25 cellular contexts compared by ENCODE assay signal in genomic region chr16:88881090-88881580, GRCh38. TPM values are rescaled to one million over a fixed set of nuclear protein-coding genes. Genes with fewer than 3 reads are reported as not detected.
DNase-seq lines count a peak whose midpoint lies in the region; ATAC-seq, FAIRE-seq and TF ChIP-seq lines count a peak whose summit lies in the region.
"Had no signal": no experiment of that assay in that cellular context is flagged by ENCODE, and none has a peak within 500 bp of the region (broad histone marks: within the 10 kb centered on the region; RNA-seq: fewer than 3 reads in every experiment).

No MANE protein-coding gene starts in this region.

- peaks cover 0 to 4% of the 10 kb centered on the region in 2 experiments for H4K20me1 ChIP-seq in H1 (replicated peaks in 1 of 2; ENCODE audit: control insufficient read depth in 1 of 2, insufficient read depth in 2 of 2, low read length in 2 of 2)

- H2BK5ac ChIP-seq in H1 (ENCODE audit: low read depth, low read length) = peak overlapping the region; percentile 16; the same call in 1 of the 2 replicates

- POLR2A ChIA-PET in H1 (lab: Charles Lee; ENCODE audit: partially characterized antibody) = interaction anchor here (0.7 to 1.4 kb wide), 6 partner anchors 23 to 70 kb away, joined by 3 to 5 read pairs (median 4); partner anchors contain the start of genes APRT, GALNS and TRAPPC2L
- POLR2A ChIA-PET in Caco-2 (lab: Charles Lee) = no interaction called here

- TF ChIP-seq RAD21 in H1 (IDR thresholded peaks at IDR 0.05 in 1 of 2, conservative IDR thresholded peaks at IDR 0.05 in 1 of 2; ENCODE audit: low read depth in 2 of 2, low read length in 2 of 2) = no peak
- TF ChIP-seq RAD21 in liver (IDR thresholded peaks at IDR 0.05) = no peak

- no peak overlapping the region for H3K4me3 Mint-ChIP-seq in activated naive CD4-positive, alpha-beta T cell treated with anti-CD3 and anti-CD28 coated beads for 36 hours
- H3K4me3 Mint-ChIP-seq in Caco-2 (ENCODE audit: unreplicated experiment) = no peak overlapping the region
- H3K4me3 Mint-ChIP-seq: neural progenitor cell had no signal

- peak overlapping the region; percentile 75 for H4K8ac ChIP-seq in H1 (ENCODE audit: extremely low read depth, insufficient read depth, low read length)

- no peaks in the 10 kb centered on the region for H3K27me3 Mint-ChIP-seq in activated naive CD4-positive, alpha-beta T cell treated with anti-CD3 and anti-CD28 coated beads for 36 hours (ENCODE audit: low read depth)
- peaks cover 7% of the 10 kb centered on the region for H3K27me3 Mint-ChIP-seq in Caco-2 (ENCODE audit: insufficient read depth, unreplicated experiment)

- TF ChIP-seq CTCF in heart right ventricle (IDR thresholded peaks at IDR 0.05) (no peak), H1 (IDR thresholded peaks at IDR 0.05; ENCODE audit: control extremely low read depth in 1 of 3, insufficient read depth in 1 of 3, low read depth in 1 of 3, low read length in 3 of 3) (no peak), liver (IDR thresholded peaks at IDR 0.05; ENCODE audit: low read depth, low read length, missing input control) (no peak), Caco-2 (IDR thresholded peaks at IDR 0.05; ENCODE audit: insufficient read depth in 1 of 2, low read depth in 1 of 2, low read length in 1 of 2, severe bottlenecking in 1 of 2, unreplicated experiment in 1 of 2) (no peak)

- BruUV-seq in Caco-2 (replicated peaks; lab: Mats Ljungman, UMichigan) = no TSS peak

- DNase-seq in left ventricle myocardium superior (no peak), heart right ventricle (no peak), H1 (ENCODE audit: low read depth in 1 of 2, low spot score in 2 of 2) (no peak), T1000 (lab: John Stamatoyannopoulos, UW) (no peak), Caco-2 (no peak)
- DNase-seq in activated naive CD4-positive, alpha-beta T cell treated with anti-CD3 and anti-CD28 coated beads for 36 hours = no peak
- DNase-seq: activated CD4-positive, alpha-beta T cell treated with anti-CD3 and anti-CD28 coated beads, Interleukin-2, amount 50 U/mL, for 48 hours; activated T-cell treated with anti-CD3 and anti-CD28 coated beads for 4 hours; amniotic stem cell; gastrocnemius medialis; kidney glomerular epithelial cell; NCI-H1105; NCI-H2081; NCI-H524; stimulated activated CD4-positive, alpha-beta T cell treated with anti-CD3 and anti-CD28 coated beads, Interleukin-4, amount 100 ng/mL, for 4 hours; T-helper 1 cell had no signal

- peak overlapping the region in 1 of 2 experiments; percentile 30; a peak in 2 of 4 replicates for H3K4me2 ChIP-seq in H1 (ENCODE audit: insufficient read depth in 1 of 2, low read depth in 2 of 2, low read length in 2 of 2)
- H3K4me2 ChIP-seq: neural progenitor cell had no signal

- no peak overlapping the region for H3K27ac Mint-ChIP-seq in activated naive CD4-positive, alpha-beta T cell treated with anti-CD3 and anti-CD28 coated beads for 36 hours
- H3K27ac Mint-ChIP-seq in Caco-2 (ENCODE audit: unreplicated experiment) = no peak overlapping the region
- H3K27ac Mint-ChIP-seq: neural progenitor cell had no signal

- intact Hi-C loops in left ventricle myocardium superior (cut with micrococcal nuclease) (no loop called here), heart right ventricle (cut with DNase I) (no loop called here), Caco-2 (cut with micrococcal nuclease; ENCODE audit: unreplicated experiment) (no loop called here)
- intact Hi-C loops in activated naive CD4-positive, alpha-beta T cell treated with anti-CD3 and anti-CD28 coated beads for 36 hours (cut with micrococcal nuclease) = no loop called here

- no peaks in the 10 kb centered on the region for H3K9me3 Mint-ChIP-seq in activated naive CD4-positive, alpha-beta T cell treated with anti-CD3 and anti-CD28 coated beads for 36 hours
- H3K9me3 Mint-ChIP-seq in Caco-2 (ENCODE audit: unreplicated experiment) = no peaks in the 10 kb centered on the region
- H3K9me3 Mint-ChIP-seq: neural progenitor cell had no signal

- TF ChIP-seq POLR2A in H1 (IDR thresholded peaks at IDR 0.05; ENCODE audit: control extremely low read depth in 1 of 2, low read depth in 2 of 2, low read length in 2 of 2) = no peak

- H3K79me2 ChIP-seq in H1 (ENCODE audit: control insufficient read depth in 1 of 2, insufficient read depth in 2 of 2, low read length in 2 of 2) = no peaks in the 10 kb centered on the region

- H3K27me3 ChIP-seq in heart right ventricle = peaks cover 0 to 14% (median 4%) of the 10 kb centered on the region in 7 donors
- peaks cover 0 to 7% (median 1%) of the 10 kb centered on the region in 4 experiments; a peak in 2 of 7 replicates for H3K27me3 ChIP-seq in H1 (replicated peaks in 1 of 4; ENCODE audit: control insufficient read depth in 3 of 4, extremely low read depth in 1 of 4, insufficient read depth in 3 of 4, low read length in 3 of 4)
- no peaks in the 10 kb centered on the region for H3K27me3 ChIP-seq in liver (ENCODE audit: control insufficient read depth in 4 of 4, insufficient read depth in 4 of 4, low read length in 3 of 4)
- no peaks in the 10 kb centered on the region; the same call in 1 of the 2 replicates for H3K27me3 ChIP-seq in Caco-2 (replicated peaks; ENCODE audit: control insufficient read depth, insufficient read depth, low read length)
- H3K27me3 ChIP-seq: gastrocnemius medialis, neural progenitor cell had no signal

- no peak overlapping the region for H3K4ac ChIP-seq in H1 (replicated peaks; ENCODE audit: insufficient read length, low read depth, low read length)

- H3K4me3 ChIP-seq in heart right ventricle (no peak overlapping the region), H1 (ENCODE audit: extremely low read depth in 1 of 4, insufficient read depth in 2 of 4, low read depth in 3 of 4, low read length in 4 of 4) (0 out of 8 replicates have a peak overlapping the region, but pooled peaks of 1 of the 4 experiments have one; percentile 24), liver (ENCODE audit: low read depth in 1 of 3, low read length in 3 of 3) (peak overlapping the region in 2 of 3 donors; percentile 15 to 33), Caco-2 (ENCODE audit: low read depth, low read length) (no peak overlapping the region)
- H3K4me3 ChIP-seq: gastrocnemius medialis, neural progenitor cell had no signal

- TF ChIP-seq EP300 in H1 (IDR thresholded peaks at IDR 0.05; ENCODE audit: borderline replicate concordance in 1 of 2, low read depth in 2 of 2, low read length in 2 of 2) = no peak

- no peak overlapping the region for H3K23ac ChIP-seq in H1 (ENCODE audit: insufficient read length)

- no peak overlapping the region for H2BK120ac ChIP-seq in H1 (replicated peaks; ENCODE audit: low read depth, low read length)

- H3K4me1 Mint-ChIP-seq in activated naive CD4-positive, alpha-beta T cell treated with anti-CD3 and anti-CD28 coated beads for 36 hours (ENCODE audit: low read depth) = peaks cover 2% of the 10 kb centered on the region
- H3K4me1 Mint-ChIP-seq in Caco-2 (ENCODE audit: low read depth, unreplicated experiment) = no peaks in the 10 kb centered on the region

- no peak overlapping the region for H2BK20ac ChIP-seq in H1 (ENCODE audit: low read length)

- H3K23me2 ChIP-seq in H1 (ENCODE audit: low read depth, low read length) = no peaks in the 10 kb centered on the region; the same call in 1 of the 2 replicates

- no peak for FAIRE-seq in H1 (lab: Jason Lieb, UNC)

- no peaks in the 10 kb centered on the region for H3K36me3 Mint-ChIP-seq in activated naive CD4-positive, alpha-beta T cell treated with anti-CD3 and anti-CD28 coated beads for 36 hours (ENCODE audit: low read depth)
- no peaks in the 10 kb centered on the region for H3K36me3 Mint-ChIP-seq in Caco-2 (ENCODE audit: insufficient read depth, unreplicated experiment)
- H3K36me3 Mint-ChIP-seq: neural progenitor cell had no signal

- peaks cover 3 to 15% (median 8%) of the 10 kb centered on the region in 9 donors for H3K4me1 ChIP-seq in heart right ventricle
- peaks cover 0 to 9% (median 4%) of the 10 kb centered on the region in 4 experiments; a peak in 4 of 7 replicates for H3K4me1 ChIP-seq in H1 (replicated peaks in 1 of 4; ENCODE audit: control insufficient read depth in 3 of 4, insufficient read depth in 4 of 4, low read length in 3 of 4)
- peaks cover 16 to 57% (median 34%) of the 10 kb centered on the region in 4 donors for H3K4me1 ChIP-seq in liver (ENCODE audit: control insufficient read depth in 4 of 4, insufficient read depth in 4 of 4, low read length in 3 of 4)
- H3K4me1 ChIP-seq in Caco-2 = peaks cover 18% of the 10 kb centered on the region

- no peak overlapping the region; the same call in 1 of the 2 replicates for H2AFZ ChIP-seq in H1 (ENCODE audit: low read length)
- H2AFZ ChIP-seq: neural progenitor cell had no signal

- H4K91ac ChIP-seq in H1 (replicated peaks; ENCODE audit: insufficient read length, low read length) = peak overlapping the region; percentile 40

- H2BK15ac ChIP-seq in H1 (ENCODE audit: low read length) = peak overlapping the region; percentile 61; the same call in 1 of the 2 replicates

- H2BK12ac ChIP-seq in H1 (ENCODE audit: low read depth, low read length) = no peak overlapping the region

- H4K5ac ChIP-seq in H1 (ENCODE audit: insufficient read length, low read depth, low read length) = no peak overlapping the region

- H3K79me1 ChIP-seq in H1 (ENCODE audit: low read depth, low read length) = no peaks in the 10 kb centered on the region; the same call in 1 of the 2 replicates

- H3K36me3 ChIP-seq in heart right ventricle = peaks cover 0 to 98% (median 28%) of the 10 kb centered on the region in 9 donors
- H3K36me3 ChIP-seq in H1 (ENCODE audit: control insufficient read depth in 2 of 4, insufficient read depth in 4 of 4, low read length in 3 of 4) = no peaks in the 10 kb centered on the region
- H3K36me3 ChIP-seq in liver (ENCODE audit: control insufficient read depth in 4 of 4, insufficient read depth in 3 of 4, low read depth in 1 of 4, low read length in 3 of 4) = peaks cover 0 to 10% (median 2%) of the 10 kb centered on the region in 4 donors
- H3K36me3 ChIP-seq in Caco-2 (ENCODE audit: control insufficient read depth, insufficient read depth, low read length) = no peaks in the 10 kb centered on the region
- H3K36me3 ChIP-seq: neural progenitor cell had no signal

- H3K9me3 ChIP-seq in heart right ventricle (no peaks in the 10 kb centered on the region), H1 (ENCODE audit: insufficient read depth in 2 of 2, low read depth in 1 of 2, low read length in 1 of 2) (no peaks in the 10 kb centered on the region), liver (ENCODE audit: control insufficient read depth in 4 of 4, low read length in 3 of 4) (no peaks in the 10 kb centered on the region), Caco-2 (no peaks in the 10 kb centered on the region)
- H3K9me3 ChIP-seq: gastrocnemius medialis had no signal

- H3K27ac ChIP-seq in heart right ventricle (no peak overlapping the region), H1 (ENCODE audit: low read depth, low read length) (no peak overlapping the region), liver (ENCODE audit: low read depth in 1 of 2, low read length in 2 of 2) (peak overlapping the region; percentile 76 to 88)
- H3K27ac ChIP-seq: neural progenitor cell, VCaP had no signal

- CTCF ChIA-PET in H1 (lab: Charles Lee; ENCODE audit: partially characterized antibody) (interaction anchor here (0.6 to 4.4 kb wide), 10 partner anchors 16 to 337 kb away, joined by 3 to 15 read pairs (median 3); partner anchors contain the start of gene ZNF778), Caco-2 (lab: Charles Lee) (no interaction called here)
- CTCF ChIA-PET in activated naive CD4-positive, alpha-beta T cell treated with anti-CD3 and anti-CD28 coated beads for 36 hours (lab: Charles Lee) = interaction anchor here (0.6 kb wide), 1 partner anchor 10 kb away, joined by 4 read pairs; no protein-coding TSS in a partner anchor

- H3K9ac ChIP-seq in H1 (replicated peaks in 1 of 4; ENCODE audit: extremely low read depth in 1 of 4, low read depth in 3 of 4, low read length in 3 of 4) = 0 out of 7 replicates have a peak overlapping the region, but pooled peaks of 1 of the 4 experiments have one; percentile 6
- H3K9ac ChIP-seq in liver (ENCODE audit: low read depth in 1 of 2, low read length in 2 of 2) = no peak overlapping the region
- H3K9ac ChIP-seq: neural progenitor cell had no signal

- no peak overlapping the region for H3K18ac ChIP-seq in H1 (ENCODE audit: extremely low read depth, low read length)

- ATAC-seq in left ventricle myocardium superior = peak; percentile 24
- ATAC-seq in heart right ventricle = no peak
- ATAC-seq in HG02763 (IDR thresholded peaks at IDR 0.05; ENCODE audit: unreplicated experiment) = no peak
- ATAC-seq: gastrocnemius medialis had no signal

- 38 to 64% methylated on average over 38 of the region's 38 CpGs for WGBS in heart right ventricle, 2 donors
- WGBS in H1 (ENCODE audit: extremely low coverage in 1 of 2, insufficient coverage in 1 of 2, insufficient read length in 1 of 2, insufficient replicate concordance in 2 of 2, low coverage in 1 of 2, low lambda C conversion rate in 2 of 2, missing lambda C conversion rate in 1 of 2), 2 experiments = 72% methylated on average over 22 of the region's 38 CpGs; no CpG with 5 or more reads in 1 of the 2 experiments
- 34% methylated on average over 38 of the region's 38 CpGs for WGBS in liver

- no peak overlapping the region for H3K14ac ChIP-seq in H1 (ENCODE audit: insufficient read length)

- H3K56ac ChIP-seq in H1 (replicated peaks; ENCODE audit: insufficient read length, low read depth, low read length) = no peak overlapping the region

- no peak overlapping the region for H2AK5ac ChIP-seq in H1 (ENCODE audit: low read depth, low read length)

RNA-seq across cellular contexts. Expression of gene PABPN1L, which starts 14.7 kb away (rescaled TPM):
- not detected for total RNA-seq in left ventricle myocardium superior
- under 1 TPM in 1 of 10 donors, not detected in 9; 0.21 TPM for total RNA-seq in heart right ventricle
- polyA plus RNA-seq in heart right ventricle = not detected
- total RNA-seq in H1 (2021; fragmentation: NEBNext Ultra II Directional; extraction: Animal tissue kit (Norgen Biotek cat#: 25700)) = not detected in 2 replicates
- not detected in 2 replicates for polyA plus RNA-seq in H1 (2011; rRNA removed)
- not detected for polyA plus RNA-seq in H1 (2011; cell fraction: cytosol; rRNA removed)
- polyA plus RNA-seq in H1 (2011; cell fraction: nucleus; rRNA removed) = 0.20 TPM
- 0.17 TPM in 1 of 4 replicates, not detected in the others for polyA plus RNA-seq in H1 (2012, experiment 1 of 2)
- polyA plus RNA-seq in H1 (2012, experiment 2 of 2) = not detected
- polyA plus RNA-seq in H1 (2013, experiment 1 of 2) = not detected
- not detected for polyA plus RNA-seq in H1 (2013, experiment 2 of 2)
- not detected in 2 replicates for polyA minus RNA-seq in H1 (2011; rRNA and poly(A)+ RNA removed)
- not detected for polyA minus RNA-seq in H1 (2011; cell fraction: cytosol; rRNA and poly(A)+ RNA removed)
- polyA minus RNA-seq in H1 (2011; cell fraction: nucleus; rRNA and poly(A)+ RNA removed) = not detected
- total RNA-seq in liver = under 1 TPM in 1 of 2 donors, not detected in 1; 0.09 TPM
- polyA plus RNA-seq in liver = not detected
- total RNA-seq in activated naive CD4-positive, alpha-beta T cell treated with anti-CD3 and anti-CD28 coated beads for 36 hours = not detected
- total RNA-seq in Caco-2 (2022) = not detected in 2 replicates
- total RNA-seq: A673, epithelial cell of proximal tubule, gastrocnemius medialis, mucosa of gallbladder, urinary bladder had no signal
- polyA plus RNA-seq: BJ, urinary bladder had no signal

RNA-seq across cellular contexts. Expression of gene TRAPPC2L, which starts 24.2 kb away (rescaled TPM):
- 59.0 TPM for total RNA-seq in left ventricle myocardium superior
- 10 to 100 TPM; 44.5 to 58.0 (median 50.9) TPM for total RNA-seq in heart right ventricle
- polyA plus RNA-seq in heart right ventricle = 10 to 100 TPM; 37.5 to 63.3 TPM
- 94.0 and 98.7 TPM in 2 replicates for total RNA-seq in H1 (2021; fragmentation: NEBNext Ultra II Directional; extraction: Animal tissue kit (Norgen Biotek cat#: 25700))
- 113 and 133 TPM in 2 replicates for polyA plus RNA-seq in H1 (2011; rRNA removed)
- polyA plus RNA-seq in H1 (2011; cell fraction: cytosol; rRNA removed) = 98.2 TPM
- polyA plus RNA-seq in H1 (2011; cell fraction: nucleus; rRNA removed) = 131 TPM
- 129 to 276 TPM (median 222 TPM) in 4 replicates for polyA plus RNA-seq in H1 (2012, experiment 1 of 2)
- 213 TPM for polyA plus RNA-seq in H1 (2012, experiment 2 of 2)
- 84.6 TPM for polyA plus RNA-seq in H1 (2013, experiment 1 of 2)
- polyA plus RNA-seq in H1 (2013, experiment 2 of 2) = 84.6 TPM
- 61.8 and 63.2 TPM in 2 replicates for polyA minus RNA-seq in H1 (2011; rRNA and poly(A)+ RNA removed)
- polyA minus RNA-seq in H1 (2011; cell fraction: cytosol; rRNA and poly(A)+ RNA removed) = 31.9 TPM
- polyA minus RNA-seq in H1 (2011; cell fraction: nucleus; rRNA and poly(A)+ RNA removed) = 47.8 TPM
- total RNA-seq in liver = 10 to 100 TPM; 16.3 to 22.0 TPM
- polyA plus RNA-seq in liver = 10 to 100 TPM; 22.4 to 59.4 TPM
- 10 to 100 TPM; 57.7 to 66.1 TPM for total RNA-seq in activated naive CD4-positive, alpha-beta T cell treated with anti-CD3 and anti-CD28 coated beads for 36 hours
- 179 and 181 TPM in 2 replicates for total RNA-seq in Caco-2 (2022)

RNA-seq across cellular contexts. Expression of gene GALNS, which starts 24.4 kb away (rescaled TPM):
- total RNA-seq in left ventricle myocardium superior = 14.6 TPM
- 10 to 100 TPM; 11.5 to 18.7 (median 13.8) TPM for total RNA-seq in heart right ventricle
- polyA plus RNA-seq in heart right ventricle = 10 to 100 TPM; 13.3 to 17.6 TPM
- total RNA-seq in H1 (2021; fragmentation: NEBNext Ultra II Directional; extraction: Animal tissue kit (Norgen Biotek cat#: 25700)) = 17.8 and 22.4 TPM in 2 replicates
- polyA plus RNA-seq in H1 (2011; rRNA removed) = 8.9 and 12.7 TPM in 2 replicates
- polyA plus RNA-seq in H1 (2011; cell fraction: cytosol; rRNA removed) = 9.8 TPM
- 28.1 TPM for polyA plus RNA-seq in H1 (2011; cell fraction: nucleus; rRNA removed)
- polyA plus RNA-seq in H1 (2012, experiment 1 of 2) = 15.7 to 17.2 TPM (median 16.7 TPM) in 4 replicates
- 11.6 TPM for polyA plus RNA-seq in H1 (2012, experiment 2 of 2)
- 14.6 TPM for polyA plus RNA-seq in H1 (2013, experiment 1 of 2)
- polyA plus RNA-seq in H1 (2013, experiment 2 of 2) = 15.0 TPM
- polyA minus RNA-seq in H1 (2011; rRNA and poly(A)+ RNA removed) = 7.5 and 10.5 TPM in 2 replicates
- 10.6 TPM for polyA minus RNA-seq in H1 (2011; cell fraction: cytosol; rRNA and poly(A)+ RNA removed)
- 22.3 TPM for polyA minus RNA-seq in H1 (2011; cell fraction: nucleus; rRNA and poly(A)+ RNA removed)
- 10 to 100 TPM in 1 of 2 donors, 1 to 10 TPM in 1; 6.8 to 20.6 TPM for total RNA-seq in liver
- polyA plus RNA-seq in liver = 10 to 100 TPM in 1 of 2 donors, 1 to 10 TPM in 1; 8.5 to 13.0 TPM
- 10 to 100 TPM; 10.9 to 11.2 TPM for total RNA-seq in activated naive CD4-positive, alpha-beta T cell treated with anti-CD3 and anti-CD28 coated beads for 36 hours
- total RNA-seq in Caco-2 (2022) = 55.3 and 57.8 TPM in 2 replicates

Comparison
In these comparisons a context has a peak if more than half of its experiments do, and no peak if none do; other contexts are left out.
1. H3K27ac ChIP-seq: peak in liver (2 of 2); none in heart right ventricle (0 of 10) and H1 (single experiment).
2. H3K4me3 ChIP-seq: peak in liver (2 of 3); none in heart right ventricle (0 of 10) and Caco-2 (single experiment).